11 cellular contexts compared by ENCODE assay signal in the genomic region with DNA sequence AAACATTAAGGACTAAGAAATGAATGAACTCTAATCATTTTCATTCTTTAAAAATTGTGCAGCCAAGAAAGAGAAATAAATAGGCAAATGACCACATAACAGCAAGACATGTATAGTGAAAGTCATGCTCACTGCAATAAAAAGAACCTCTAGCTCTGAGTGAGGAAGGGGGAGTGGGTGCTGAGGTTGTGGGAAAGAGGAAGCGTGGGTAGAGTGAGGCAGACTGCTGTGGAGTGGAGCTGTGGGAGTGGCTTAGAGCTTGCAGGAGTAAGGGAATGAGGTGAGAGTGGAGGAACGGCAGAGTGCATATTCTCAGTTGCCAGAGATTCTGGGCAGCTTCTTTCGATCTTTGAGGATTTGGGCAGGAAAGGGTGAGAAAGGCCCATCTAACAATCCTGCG. TPM values are rescaled to one million over a fixed set of nuclear protein-coding genes. Genes with fewer than 3 reads are reported as not detected.
DNase-seq lines count a peak whose midpoint lies in the region; ATAC-seq and TF ChIP-seq lines count a peak whose summit lies in the region.
"Had no signal": no experiment of that assay in that cellular context is flagged by ENCODE, and none has a peak within 500 bp of the region (broad histone marks: within the 10 kb centered on the region; RNA-seq: fewer than 3 reads in every experiment).

No MANE protein-coding gene starts in this region.

- H3K27ac ChIP-seq in uterus = no peak overlapping the region
- H3K27ac ChIP-seq: parathyroid adenoma had no signal

- H3K9me3 Mint-ChIP-seq in activated T-cell treated with anti-CD3 and anti-CD28 coated beads, Interleukin-2, amount 50 U/mL, for 72 hours = no peaks in the 10 kb centered on the region

- H3K36me3 Mint-ChIP-seq in activated T-cell treated with anti-CD3 and anti-CD28 coated beads, Interleukin-2, amount 50 U/mL, for 72 hours (ENCODE audit: insufficient read depth in 2 of 2) = no peaks in the 10 kb centered on the region

- no peaks in the 10 kb centered on the region for H3K9me3 ChIP-seq in uterus

- intact Hi-C loops in uterus (cut with DNase I; ENCODE audit: low total_unique reads) = no loop called here

- no peak overlapping the region for H3K27ac Mint-ChIP-seq in activated T-cell treated with anti-CD3 and anti-CD28 coated beads, Interleukin-2, amount 50 U/mL, for 72 hours

- H3K4me3 Mint-ChIP-seq in activated T-cell treated with anti-CD3 and anti-CD28 coated beads, Interleukin-2, amount 50 U/mL, for 72 hours = peak overlapping the region; percentile 73 to 84

- ATAC-seq in HG03520 (IDR thresholded peaks at IDR 0.05; ENCODE audit: unreplicated experiment) = peak; percentile 24
- peak; percentile 82 to 85 for ATAC-seq in activated T-cell treated with anti-CD3 and anti-CD28 coated beads, Interleukin-2, amount 50 U/mL, for 72 hours (replicated peaks in 1 of 2)
- ATAC-seq in GM19023 (IDR thresholded peaks at IDR 0.05; ENCODE audit: unreplicated experiment) = no peak
- ATAC-seq in SK-N-SH treated with all-trans-retinoic acid at 6 μM for 48 hours = no peak

- no peaks in the 10 kb centered on the region for H3K4me1 ChIP-seq in uterus
- H3K4me1 ChIP-seq: parathyroid adenoma had no signal

- no peaks in the 10 kb centered on the region for H3K27me3 ChIP-seq in uterus

- H3K27me3 Mint-ChIP-seq in activated T-cell treated with anti-CD3 and anti-CD28 coated beads, Interleukin-2, amount 50 U/mL, for 72 hours (ENCODE audit: low read depth) = no peaks in the 10 kb centered on the region

- H3K36me3 ChIP-seq in uterus = no peaks in the 10 kb centered on the region

- TF ChIP-seq CTCF in uterus (IDR thresholded peaks at IDR 0.05) = no peak

- no peak overlapping the region for H3K4me3 ChIP-seq in uterus

- DNase-seq in Daoy (ENCODE audit: low read depth) = peak; percentile 7
- DNase-seq in activated T-cell treated with anti-CD3 and anti-CD28 coated beads, Interleukin-2, amount 50 U/mL, for 72 hours = peak; percentile 27 to 59
- DNase-seq in pons (ENCODE audit: low spot score) = peak; percentile 68
- no peak for DNase-seq in activated gamma-delta T cell (lab: John Stamatoyannopoulos, UW)
- DNase-seq in uterus = no peak
- DNase-seq: NCI-H510A had no signal

- peaks cover 32% of the 10 kb centered on the region for H3K4me1 Mint-ChIP-seq in activated T-cell treated with anti-CD3 and anti-CD28 coated beads, Interleukin-2, amount 50 U/mL, for 72 hours (ENCODE audit: low read depth)

- TF ChIP-seq POLR2A in uterus (IDR thresholded peaks at IDR 0.05) = no peak

TF ChIP-seq in SK-N-SH treated with all-trans-retinoic acid at 6 μM for 48 hours, 23 proteins besides CTCF, POLR2A, EP300 and RAD21:
- TF ChIP-seq TCF4 (CRISPR knock-in tag; IDR thresholded peaks at IDR 0.05; ENCODE audit: borderline replicate concordance) (no peak), BACH2 (CRISPR knock-in tag; IDR thresholded peaks at IDR 0.05; ENCODE audit: borderline replicate concordance) (no peak), ZFP30 (CRISPR knock-in tag; IDR thresholded peaks at IDR 0.05) (no peak), TOX (CRISPR knock-in tag; IDR thresholded peaks at IDR 0.05; ENCODE audit: borderline replicate concordance) (no peak), ZNF565 (CRISPR knock-in tag; conservative IDR thresholded peaks at IDR 0.05; ENCODE audit: low read depth) (no peak), ISL1 (CRISPR knock-in tag; IDR thresholded peaks at IDR 0.05) (no peak), GLIS3 (CRISPR knock-in tag; IDR thresholded peaks at IDR 0.05) (no peak), ZNF70 (CRISPR knock-in tag; IDR thresholded peaks at IDR 0.05) (no peak)

RNA-seq across cellular contexts. Expression of a gene that starts 10.4 kb away (rescaled TPM):
- total RNA-seq in Daoy (2014; rRNA removed; shearing (Covaris generic)) = not detected in 2 replicates
- total RNA-seq in activated T-cell treated with anti-CD3 and anti-CD28 coated beads, Interleukin-2, amount 50 U/mL, for 72 hours = not detected
- total RNA-seq in uterus = not detected
- total RNA-seq: fibroblast of villous mesenchyme had no signal

RNA-seq across cellular contexts. Expression of a gene that starts 20.0 kb away (rescaled TPM):
- total RNA-seq in Daoy (2014; rRNA removed; shearing (Covaris generic)) = not detected in 2 replicates
- not detected for total RNA-seq in activated T-cell treated with anti-CD3 and anti-CD28 coated beads, Interleukin-2, amount 50 U/mL, for 72 hours
- not detected for total RNA-seq in uterus
- total RNA-seq: fibroblast of villous mesenchyme had no signal

RNA-seq across cellular contexts. Expression of a gene that starts 48.0 kb away (rescaled TPM):
- total RNA-seq in Daoy (2014; rRNA removed; shearing (Covaris generic)) = not detected in 2 replicates
- not detected for total RNA-seq in activated T-cell treated with anti-CD3 and anti-CD28 coated beads, Interleukin-2, amount 50 U/mL, for 72 hours
- not detected for total RNA-seq in uterus
- total RNA-seq: fibroblast of villous mesenchyme had no signal

RNA-seq across cellular contexts. Expression of a gene that starts 53.1 kb away (rescaled TPM):
- 0.51 and 0.57 TPM in 2 replicates for total RNA-seq in Daoy (2014; rRNA removed; shearing (Covaris generic))
- 1 to 10 TPM; 6.4 to 9.4 TPM for total RNA-seq in activated T-cell treated with anti-CD3 and anti-CD28 coated beads, Interleukin-2, amount 50 U/mL, for 72 hours
- 10 to 100 TPM in 2 of 4 donors, 1 to 10 TPM in 2; 2.8 to 18.2 (median 11.2) TPM for total RNA-seq in uterus

RNA-seq across cellular contexts. Expression of a gene that starts 59.9 kb away (rescaled TPM):
- total RNA-seq in Daoy (2014; rRNA removed; shearing (Covaris generic)) = 14.3 and 15.8 TPM in 2 replicates
- total RNA-seq in activated T-cell treated with anti-CD3 and anti-CD28 coated beads, Interleukin-2, amount 50 U/mL, for 72 hours = 10 to 100 TPM; 21.3 to 21.6 TPM
- 10 to 100 TPM in 3 of 4 donors, 1 to 10 TPM in 1; 3.3 to 56.7 (median 19.2) TPM for total RNA-seq in uterus

Comparison
In these comparisons a context has a peak if more than half of its experiments do, and no peak if none do; other contexts are left out.
1. DNase-seq: peak in Daoy (single experiment), activated T-cell treated with anti-CD3 and anti-CD28 coated beads, Interleukin-2, amount 50 U/mL, for 72 hours (2 of 2) and pons (single experiment); none in activated gamma-delta T cell (single experiment) and uterus (0 of 2).
2. ATAC-seq: peak in HG03520 (single experiment) and activated T-cell treated with anti-CD3 and anti-CD28 coated beads, Interleukin-2, amount 50 U/mL, for 72 hours (2 of 2); none in GM19023 (single experiment) and SK-N-SH treated with all-trans-retinoic acid at 6 μM for 48 hours (single experiment).